ENCODE assay signal across 19 cellular contexts in genomic region chr17:15893333-15894024, GRCh38. TPM values are rescaled to one million over a fixed set of nuclear protein-coding genes. Genes with fewer than 3 reads are reported as not detected.
DNase-seq lines count a peak whose midpoint lies in the region; ATAC-seq and TF ChIP-seq lines count a peak whose summit lies in the region.
"Had no signal": no experiment of that assay in that cellular context is flagged by ENCODE, and none has a peak within 500 bp of the region (broad histone marks: within the 10 kb centered on the region; RNA-seq: fewer than 3 reads in every experiment).

No MANE protein-coding gene starts in this region.

- H3K4me2 ChIP-seq in PC-3 (ENCODE audit: low read length), result peak overlapping the region; percentile 81
- H3K4me2 ChIP-seq: neural progenitor cell had no signal

- H2AFZ ChIP-seq in ACC112 (ENCODE audit: low read length, unreplicated experiment) (no peak overlapping the region), PC-3 (ENCODE audit: low read length) (no peak overlapping the region)
- H2AFZ ChIP-seq: neural progenitor cell had no signal

- H3K4me1 ChIP-seq in ACC112 (ENCODE audit: control insufficient read depth, insufficient read depth, low read length, unreplicated experiment) (peaks cover 12% of the 10 kb centered on the region), PC-3 (ENCODE audit: insufficient read depth, low read length) (peaks cover 46% of the 10 kb centered on the region)

- no peak overlapping the region for H3K4me3 ChIP-seq in ACC112 (ENCODE audit: low read depth, low read length)
- H3K4me3 ChIP-seq in PC-3 (ENCODE audit: low read length), result peak overlapping the region; percentile 54; the same call in 1 of the 2 replicates
- H3K4me3 ChIP-seq: GM12878, neural progenitor cell, sigmoid colon, SJCRH30 had no signal

- no TSS peak for BruUV-seq in PC-3 (replicated peaks; lab: Mats Ljungman, UMichigan)

- peak; percentile 31; the same call in 1 of the 2 replicates for ATAC-seq in PC-3
- ATAC-seq in GM18870 (IDR thresholded peaks at IDR 0.05; ENCODE audit: unreplicated experiment), result no peak
- ATAC-seq: effector memory CD8-positive, alpha-beta T cell had no signal

- H3K9ac ChIP-seq in PC-3 (ENCODE audit: low read length), result peak overlapping the region; percentile 70
- H3K9ac ChIP-seq: neural progenitor cell had no signal

- peak overlapping the region; percentile 92 for H3K27ac Mint-ChIP-seq in mesothelial cell of epicardium
- H3K27ac Mint-ChIP-seq: activated CD4-positive, alpha-beta T cell treated with anti-CD3 and anti-CD28 coated beads, Interleukin-2, amount 10 ng/mL, durations not matched to agents 7 days and 5 days; activated naive CD8-positive, alpha-beta T cell had no signal

- CTCF ChIA-PET in PC-3 (lab: Charles Lee), result interaction anchor here (0.7 kb wide), 1 partner anchor 89 kb away, joined by 5 read pairs; no protein-coding TSS in a partner anchor

- POLR2A ChIA-PET in PC-3 (lab: Charles Lee; ENCODE audit: unreplicated experiment), result no interaction called here

- H4K20me1 ChIP-seq in PC-3 (ENCODE audit: low read length), result no peaks in the 10 kb centered on the region

- no peak overlapping the region for H3K4me3 Mint-ChIP-seq in mesothelial cell of epicardium
- H3K4me3 Mint-ChIP-seq: activated CD4-positive, alpha-beta T cell treated with anti-CD3 and anti-CD28 coated beads, Interleukin-2, amount 10 ng/mL, durations not matched to agents 7 days and 5 days; activated naive CD8-positive, alpha-beta T cell; effector memory CD8-positive, alpha-beta T cell; neural progenitor cell had no signal

- H3K9me3 Mint-ChIP-seq in mesothelial cell of epicardium, result peaks cover 9% of the 10 kb centered on the region
- H3K9me3 Mint-ChIP-seq: activated CD4-positive, alpha-beta T cell treated with anti-CD3 and anti-CD28 coated beads, Interleukin-2, amount 10 ng/mL, durations not matched to agents 7 days and 5 days; effector memory CD8-positive, alpha-beta T cell had no signal

- H3K9me2 ChIP-seq in PC-3 (replicated peaks; ENCODE audit: low read length), result no peaks in the 10 kb centered on the region

- intact Hi-C loops in PC-3 (cut with micrococcal nuclease), result no loop called here

- no peaks in the 10 kb centered on the region for H3K36me3 Mint-ChIP-seq in mesothelial cell of epicardium
- H3K36me3 Mint-ChIP-seq: activated naive CD8-positive, alpha-beta T cell; neural progenitor cell had no signal

- H3K79me2 ChIP-seq in ACC112 (ENCODE audit: control insufficient read depth, insufficient read depth, low read length, unreplicated experiment) (no peaks in the 10 kb centered on the region), PC-3 (ENCODE audit: low read length) (no peaks in the 10 kb centered on the region)

- H3K27ac ChIP-seq in ACC112 (ENCODE audit: low read depth, low read length) (peak overlapping the region; percentile 2; the same call in 1 of the 2 replicates), PC-3 (ENCODE audit: low read length) (peak overlapping the region; percentile 96)
- H3K27ac ChIP-seq: neural progenitor cell, sigmoid colon, SJCRH30 had no signal

- peaks cover 26% of the 10 kb centered on the region for H3K4me1 Mint-ChIP-seq in mesothelial cell of epicardium

- H3K27me3 ChIP-seq in ACC112 (ENCODE audit: insufficient read depth, low read length) (no peaks in the 10 kb centered on the region), PC-3 (ENCODE audit: low read length) (no peaks in the 10 kb centered on the region)
- H3K27me3 ChIP-seq: neural progenitor cell, sigmoid colon had no signal

- no peaks in the 10 kb centered on the region for H3K27me3 Mint-ChIP-seq in mesothelial cell of epicardium (ENCODE audit: low read depth)
- H3K27me3 Mint-ChIP-seq: activated CD4-positive, alpha-beta T cell treated with anti-CD3 and anti-CD28 coated beads, Interleukin-2, amount 10 ng/mL, durations not matched to agents 7 days and 5 days; activated naive CD8-positive, alpha-beta T cell had no signal

- no peaks in the 10 kb centered on the region for H3K9me3 ChIP-seq in PC-3 (ENCODE audit: low read length)
- H3K9me3 ChIP-seq: sigmoid colon, SJCRH30 had no signal

- no peaks in the 10 kb centered on the region for H3K36me3 ChIP-seq in ACC112 (ENCODE audit: insufficient read depth, low read length)
- no peaks in the 10 kb centered on the region for H3K36me3 ChIP-seq in PC-3 (ENCODE audit: low read depth, low read length)
- H3K36me3 ChIP-seq: neural progenitor cell, sigmoid colon had no signal

- H3F3A ChIP-seq in PC-3 (ENCODE audit: low read length, unreplicated experiment), result peaks cover 7% of the 10 kb centered on the region

- no peak for TF ChIP-seq CTCF in PC-3 (conservative IDR thresholded peaks at IDR 0.05; ENCODE audit: low read depth, low read length)
- TF ChIP-seq CTCF in mesothelial cell of epicardium (IDR thresholded peaks at IDR 0.05; ENCODE audit: unreplicated experiment), result no peak

- DNase-seq in PC-3 (peak; percentile 90), fibroblast of gingiva (ENCODE audit: low read depth) (peak; percentile 44), mesothelial cell of epicardium (ENCODE audit: low spot score in 2 of 2, unreplicated experiment in 2 of 2) (no peak), SHP77 (lab: John Stamatoyannopoulos, UW) (no peak), A172 (ENCODE audit: low spot score) (no peak), EL (no peak)
- DNase-seq: activated CD4-positive, alpha-beta T cell treated with anti-CD3 and anti-CD28 coated beads, Interleukin-2, amount 10 ng/mL, durations not matched to agents 7 days and 5 days; central memory CD4-positive, alpha-beta T cell; effector memory CD8-positive, alpha-beta T cell; NCI-H187; sigmoid colon; SJCRH30; stimulated activated CD4-positive, alpha-beta T cell treated with anti-CD3 and anti-CD28 coated beads, Interleukin-1b, Interleukin-23, amount 100 ng/mL, for 48 hours; T1000 had no signal

RNA-seq across cellular contexts. Expression of gene ADORA2B, which starts 51.5 kb away (rescaled TPM):
- total RNA-seq in PC-3 (2014; rRNA removed), result 118 and 130 TPM in 2 replicates
- total RNA-seq in mesothelial cell of epicardium, result 3.8 to 4.6 TPM (median 4.5 TPM) in 3 replicates
- total RNA-seq in A172 (2014; rRNA removed; shearing (Covaris generic)), result 32.1 and 37.2 TPM in 2 replicates

Comparison
In these comparisons a context has a peak if more than half of its experiments do, and no peak if none do; other contexts are left out.
1. DNase-seq: peak in PC-3 (single experiment) and fibroblast of gingiva (single experiment); none in mesothelial cell of epicardium (0 of 2), SHP77 (0 of 2), A172 (single experiment) and EL (single experiment).